10 cellular contexts compared by ENCODE assay signal in the genomic region with DNA sequence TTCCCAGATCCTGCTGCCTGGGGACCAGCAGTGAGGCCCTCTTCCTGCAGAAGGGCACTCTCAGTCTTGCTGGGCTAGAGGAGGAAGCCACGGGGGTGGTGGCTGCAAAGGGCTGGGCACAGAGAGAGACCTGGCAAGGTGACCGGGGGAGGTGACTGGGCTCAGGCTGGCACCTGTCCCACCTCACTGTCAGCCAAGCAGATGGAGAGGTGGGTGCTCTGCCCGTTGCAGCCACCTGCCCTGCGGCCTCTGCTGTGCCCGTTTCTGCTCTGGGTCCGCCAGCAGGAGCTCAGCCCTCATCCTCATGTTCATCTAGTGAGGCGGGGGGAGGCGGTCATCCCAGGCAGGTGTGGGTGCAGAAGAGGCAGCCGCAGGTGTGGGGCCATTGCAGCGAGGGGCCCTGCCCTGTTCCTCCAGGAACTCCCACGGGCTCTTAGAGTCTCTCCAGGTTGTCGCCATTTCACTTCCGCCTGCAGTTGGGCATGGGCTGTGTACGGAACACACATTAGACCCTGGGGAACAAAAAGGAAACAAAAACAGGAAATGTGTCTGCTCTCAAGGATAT. TPM values are rescaled to one million over a fixed set of nuclear protein-coding genes. Genes with fewer than 3 reads are reported as not detected.
DNase-seq lines count a peak whose midpoint lies in the region; ATAC-seq and TF ChIP-seq lines count a peak whose summit lies in the region.
"Had no signal": no experiment of that assay in that cellular context is flagged by ENCODE, and none has a peak within 500 bp of the region (broad histone marks: within the 10 kb centered on the region; RNA-seq: fewer than 3 reads in every experiment).

No MANE protein-coding gene starts in this region.

- H3F3A ChIP-seq in OCI-LY1 (ENCODE audit: insufficient read depth, low read length) (peaks cover 10% of the 10 kb centered on the region; the same call in 1 of the 2 replicates), SK-N-SH (replicated peaks; ENCODE audit: insufficient read depth) (peaks cover 10% of the 10 kb centered on the region)

- DNase-seq in NCI-H2107 treated with DMSO at 0.1 percent for 48 hours (lab: John Stamatoyannopoulos, UW; ENCODE audit: unreplicated experiment) (peak; percentile 70), NCI-H2107 (lab: John Stamatoyannopoulos, UW) (no peak), SIG-M5 treated with dmso at 0.1 percent for 504 hours (lab: John Stamatoyannopoulos, UW; ENCODE audit: unreplicated experiment) (no peak), SW480 (ENCODE audit: low spot score) (no peak), SK-N-SH (no peak)
- DNase-seq in stimulated activated naive B cell treated with anti-CD40 and anti-IgM and Interleukin-4, amounts not matched to agents 10 μg/mL and 1 μg/mL and 100 μg/mL, for 72 hours, result peak; percentile 50
- DNase-seq: activated effector memory CD4-positive, alpha-beta T cell treated with Interleukin-2 at 50 U/mL for 16 hours had no signal

- H2AFZ ChIP-seq in OCI-LY1 (ENCODE audit: low read length), result no peak overlapping the region
- no peak overlapping the region for H2AFZ ChIP-seq in SK-N-SH (ENCODE audit: low read depth)

- CTCF ChIA-PET in SK-N-SH (lab: Yijun Ruan, JAX), result interaction anchor here (1.1 kb wide), 1 partner anchor 77 kb away, joined by 3 read pairs; no protein-coding TSS in a partner anchor

- H3K27me3 Mint-ChIP-seq in stimulated activated naive B cell treated with anti-CD40 and anti-IgM and Interleukin-4, amounts not matched to agents 10 μg/mL and 1 μg/mL and 100 μg/mL, for 72 hours, result no peaks in the 10 kb centered on the region

- H3K27ac Mint-ChIP-seq in stimulated activated naive B cell treated with anti-CD40 and anti-IgM and Interleukin-4, amounts not matched to agents 10 μg/mL and 1 μg/mL and 100 μg/mL, for 72 hours, result peak overlapping the region; percentile 88

- H3K9me2 ChIP-seq in OCI-LY1 (ENCODE audit: low read depth, low read length) (no peaks in the 10 kb centered on the region), SK-N-SH (no peaks in the 10 kb centered on the region)

- H3K4me2 ChIP-seq in OCI-LY1 (ENCODE audit: low read length), result peak overlapping the region; percentile 42
- no peak overlapping the region for H3K4me2 ChIP-seq in SK-N-SH

- no peaks in the 10 kb centered on the region for H3K79me2 ChIP-seq in OCI-LY1 (ENCODE audit: insufficient read depth, low read length)
- no peaks in the 10 kb centered on the region for H3K79me2 ChIP-seq in SK-N-SH (ENCODE audit: insufficient read depth)

- H3K9ac ChIP-seq in OCI-LY1 (ENCODE audit: low read length), result no peak overlapping the region
- no peak overlapping the region for H3K9ac ChIP-seq in SK-N-SH

- H3K9me3 ChIP-seq in OCI-LY1 (ENCODE audit: low read length), result no peaks in the 10 kb centered on the region
- H3K9me3 ChIP-seq in SK-N-SH, result no peaks in the 10 kb centered on the region

- H3K36me3 ChIP-seq in OCI-LY1 (ENCODE audit: insufficient read depth, low read length) (no peaks in the 10 kb centered on the region), SK-N-SH (replicated peaks in 1 of 2; ENCODE audit: control insufficient read depth in 1 of 2, insufficient read depth in 2 of 2, low read length in 1 of 2) (no peaks in the 10 kb centered on the region)

- no peak for TF ChIP-seq EP300 in SK-N-SH (IDR thresholded peaks at IDR 0.05; ENCODE audit: borderline replicate concordance in 1 of 2, low read depth in 1 of 2, low read length in 1 of 2)

- peaks cover 14 to 46% of the 10 kb centered on the region in 2 donors for H3K4me1 Mint-ChIP-seq in stimulated activated naive B cell treated with anti-CD40 and anti-IgM and Interleukin-4, amounts not matched to agents 10 μg/mL and 1 μg/mL and 100 μg/mL, for 72 hours

- TF ChIP-seq CTCF in OCI-LY1 (IDR thresholded peaks at IDR 0.05; ENCODE audit: low read length) (no peak), SK-N-SH (IDR thresholded peaks at IDR 0.05) (no peak)

- no peaks in the 10 kb centered on the region for H3K27me3 ChIP-seq in OCI-LY1 (ENCODE audit: insufficient read depth, low read length)
- no peaks in the 10 kb centered on the region for H3K27me3 ChIP-seq in SK-N-SH (ENCODE audit: insufficient read depth)

- H3K36me3 Mint-ChIP-seq in stimulated activated naive B cell treated with anti-CD40 and anti-IgM and Interleukin-4, amounts not matched to agents 10 μg/mL and 1 μg/mL and 100 μg/mL, for 72 hours, result peaks cover 3 to 4% of the 10 kb centered on the region in 2 donors

- peaks cover 35% of the 10 kb centered on the region for H3K4me1 ChIP-seq in OCI-LY1 (ENCODE audit: insufficient read depth, low read length, severe bottlenecking)
- H3K4me1 ChIP-seq in SK-N-SH (ENCODE audit: control insufficient read depth in 1 of 2, insufficient read depth in 2 of 2, low read depth in 1 of 2, low read length in 1 of 2), result peaks cover 0 to 8% of the 10 kb centered on the region in 2 experiments; a peak in 2 of 4 replicates

- H4K20me1 ChIP-seq in OCI-LY1 (ENCODE audit: insufficient read depth, low read length) (no peaks in the 10 kb centered on the region), SK-N-SH (ENCODE audit: insufficient read depth) (no peaks in the 10 kb centered on the region)

- H3K27ac ChIP-seq in OCI-LY1 (ENCODE audit: low read depth, low read length, poor library complexity, severe bottlenecking), result peak overlapping the region; percentile 79
- no peak overlapping the region for H3K27ac ChIP-seq in SK-N-SH (ENCODE audit: low read depth in 2 of 2, low read length in 1 of 2)

- ATAC-seq in HG03108 (IDR thresholded peaks at IDR 0.05; ENCODE audit: unreplicated experiment), result peak; percentile 56
- ATAC-seq in stimulated activated naive B cell treated with anti-CD40 and anti-IgM and Interleukin-4, amounts not matched to agents 10 μg/mL and 1 μg/mL and 100 μg/mL, for 72 hours (replicated peaks), result peak; percentile 73 to 75

- peaks cover 0 to 3% of the 10 kb centered on the region in 2 donors for H3K9me3 Mint-ChIP-seq in stimulated activated naive B cell treated with anti-CD40 and anti-IgM and Interleukin-4, amounts not matched to agents 10 μg/mL and 1 μg/mL and 100 μg/mL, for 72 hours

- H3K4me3 Mint-ChIP-seq in stimulated activated naive B cell treated with anti-CD40 and anti-IgM and Interleukin-4, amounts not matched to agents 10 μg/mL and 1 μg/mL and 100 μg/mL, for 72 hours, result peak overlapping the region; percentile 33 to 62

- POLR2A ChIA-PET in SK-N-SH (lab: Yijun Ruan, JAX), result no interaction called here

- TF ChIP-seq RAD21 in SK-N-SH (IDR thresholded peaks at IDR 0.05; ENCODE audit: low read length), result no peak

- peak overlapping the region; percentile 10 for H3K4me3 ChIP-seq in OCI-LY1 (ENCODE audit: low read depth, low read length, poor library complexity, severe bottlenecking)
- H3K4me3 ChIP-seq in SK-N-SH (ENCODE audit: low read depth in 2 of 2, low read length in 1 of 2), result no peak overlapping the region

- 95% methylated on average over 12 of the region's 14 CpGs for WGBS in SK-N-SH (ENCODE audit: low lambda C conversion rate)

TF ChIP-seq in SK-N-SH, 30 proteins besides CTCF, POLR2A, EP300 and RAD21:
- TF ChIP-seq, protein P1, sequence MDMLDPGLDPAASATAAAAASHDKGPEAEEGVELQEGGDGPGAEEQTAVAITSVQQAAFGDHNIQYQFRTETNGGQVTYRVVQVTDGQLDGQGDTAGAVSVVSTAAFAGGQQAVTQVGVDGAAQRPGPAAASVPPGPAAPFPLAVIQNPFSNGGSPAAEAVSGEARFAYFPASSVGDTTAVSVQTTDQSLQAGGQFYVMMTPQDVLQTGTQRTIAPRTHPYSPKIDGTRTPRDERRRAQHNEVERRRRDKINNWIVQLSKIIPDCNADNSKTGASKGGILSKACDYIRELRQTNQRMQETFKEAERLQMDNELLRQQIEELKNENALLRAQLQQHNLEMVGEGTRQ (IDR thresholded peaks at IDR 0.05; ENCODE audit: borderline replicate concordance, low read depth, low read length), result no peak
- TF ChIP-seq FOXM1 (IDR thresholded peaks at IDR 0.05; ENCODE audit: low read depth) (no peak), MXI1 (IDR thresholded peaks at IDR 0.05; ENCODE audit: low read depth, low read length) (no peak), POLR2AphosphoS5 (IDR thresholded peaks at IDR 0.05; ENCODE audit: low read depth, low read length) (no peak), GABPA (IDR thresholded peaks at IDR 0.05; ENCODE audit: low read depth) (no peak), RXRA (IDR thresholded peaks at IDR 0.05; ENCODE audit: borderline replicate concordance, low read depth) (no peak), FOXJ3 (CRISPR knock-in tag; IDR thresholded peaks at IDR 0.05) (no peak)

RNA-seq across cellular contexts. Expression of a gene that starts 55.5 kb away (rescaled TPM):
- polyA plus RNA-seq in SK-N-SH (2012; rRNA removed), result 14.9 and 18.2 TPM in 2 replicates
- polyA plus RNA-seq in SK-N-SH (2012; cell fraction: cytosol; rRNA removed), result 14.8 and 15.7 TPM in 2 replicates
- 11.4 and 14.6 TPM in 2 replicates for polyA plus RNA-seq in SK-N-SH (2012; cell fraction: nucleus; rRNA removed)

RNA-seq across cellular contexts. Expression of a gene that starts 58.0 kb away (rescaled TPM):
- polyA plus RNA-seq in SK-N-SH (2012; rRNA removed), result not detected in 2 replicates
- polyA plus RNA-seq in SK-N-SH (2012; cell fraction: cytosol; rRNA removed), result 0.03 and 0.05 TPM in 2 replicates
- polyA plus RNA-seq in SK-N-SH (2012; cell fraction: nucleus; rRNA removed), result not detected in 2 replicates
- polyA plus RNA-seq: esophagus had no signal

Comparison
In these comparisons a context has a peak if more than half of its experiments do, and no peak if none do; other contexts are left out.
1. DNase-seq: peak in NCI-H2107 treated with DMSO at 0.1 percent for 48 hours (single experiment) and stimulated activated naive B cell treated with anti-CD40 and anti-IgM and Interleukin-4, amounts not matched to agents 10 μg/mL and 1 μg/mL and 100 μg/mL, for 72 hours (single experiment); none in NCI-H2107 (single experiment), SIG-M5 treated with dmso at 0.1 percent for 504 hours (single experiment), SW480 (single experiment) and SK-N-SH (single experiment).